ENCODE assay signal across 1 cellular context in the genomic region with DNA sequence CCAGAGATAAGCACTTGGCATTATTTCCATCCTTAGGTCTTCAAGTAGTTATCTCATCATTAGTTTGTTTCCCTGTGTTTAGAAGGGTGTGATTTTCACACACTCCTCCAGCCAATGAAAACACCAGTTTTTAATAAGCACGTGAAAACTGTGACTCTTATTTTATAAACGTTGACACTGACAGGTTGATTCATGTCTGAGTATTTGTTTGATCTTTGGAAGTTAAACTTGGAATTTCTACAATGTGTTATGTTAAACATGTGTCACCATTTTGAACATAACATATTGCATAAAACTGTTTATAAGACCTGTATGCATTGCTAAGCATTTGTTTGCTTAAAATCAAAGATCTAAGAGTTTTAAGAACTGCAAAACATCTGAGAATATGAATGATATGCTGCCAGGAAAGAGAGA.
A peak's percentile ranks its signal among the peaks of the same experiment; 100 is the strongest.
TF ChIP-seq lines count a peak whose summit lies in the region.

No MANE protein-coding gene starts in this region.

TF ChIP-seq in HepG2, 621 proteins besides CTCF, POLR2A, EP300 and RAD21 (continued from another document and continues in another):
- TF ChIP-seq AKNA (CRISPR knock-in tag; IDR thresholded peaks at IDR 0.05; ENCODE audit: borderline replicate concordance) (no peak), FOXJ3 (CRISPR knock-in tag; IDR thresholded peaks at IDR 0.05; ENCODE audit: borderline replicate concordance) (peak; percentile 50; the same call in 1 of the 2 replicates), ZGPAT (CRISPR knock-in tag; IDR thresholded peaks at IDR 0.05) (peak; percentile 64; the same call in 1 of the 2 replicates), TBX3 (IDR thresholded peaks at IDR 0.05; ENCODE audit: borderline replicate concordance) (peak; percentile 95), KAT8 (CRISPR knock-in tag; IDR thresholded peaks at IDR 0.05) (peak; percentile 17; the same call in 1 of the 2 replicates), WIZ (CRISPR knock-in tag; IDR thresholded peaks at IDR 0.05) (no peak), MED8 (CRISPR knock-in tag; IDR thresholded peaks at IDR 0.05; ENCODE audit: insufficient replicate concordance) (no peak), FOXA1 (IDR thresholded peaks at IDR 0.05) (peak; percentile 71; the same call in 1 of the 2 replicates), FOXA1 (CRISPR knock-in tag; IDR thresholded peaks at IDR 0.05) (peak; percentile 64; the same call in 1 of the 2 replicates), CHCHD3 (CRISPR knock-in tag; IDR thresholded peaks at IDR 0.05) (no peak), ZKSCAN8 (CRISPR knock-in tag; IDR thresholded peaks at IDR 0.05; ENCODE audit: borderline replicate concordance) (peak; percentile 68; the same call in 1 of the 2 replicates), TAF1 (CRISPR knock-in tag; IDR thresholded peaks at IDR 0.05) (no peak), MTA3 (CRISPR knock-in tag; IDR thresholded peaks at IDR 0.05) (no peak), HNF4A (CRISPR knock-in tag; IDR thresholded peaks at IDR 0.05) (peak; percentile 46), TFAP4 (IDR thresholded peaks at IDR 0.05; ENCODE audit: borderline replicate concordance, low read depth) (0 out of 2 replicates have a peak, but pooled peaks have one; percentile 22), RBFOX2 (IDR thresholded peaks at IDR 0.05; ENCODE audit: low read depth, low read length) (no peak), ZNF138 (CRISPR knock-in tag; IDR thresholded peaks at IDR 0.05; ENCODE audit: low read depth) (no peak), MAFK (conservative IDR thresholded peaks at IDR 0.05 in 1 of 2, IDR thresholded peaks at IDR 0.05 in 1 of 2; ENCODE audit: low read length in 2 of 2) (0 out of 4 replicates have a peak, but pooled peaks of 1 of the 2 experiments have one; percentile 0), FOXA3 (CRISPR knock-in tag; IDR thresholded peaks at IDR 0.05) (peak; percentile 83), TEAD3 (CRISPR knock-in tag; optimal IDR thresholded peaks at IDR 0.05; ENCODE audit: borderline replicate concordance) (peak; percentile 38), ZNF607 (CRISPR knock-in tag; IDR thresholded peaks at IDR 0.05; ENCODE audit: borderline replicate concordance) (no peak), SAFB2 (CRISPR knock-in tag; IDR thresholded peaks at IDR 0.05; ENCODE audit: borderline replicate concordance, low read depth) (no peak), FOSL2 (CRISPR knock-in tag; IDR thresholded peaks at IDR 0.05) (peak; percentile 47; the same call in 1 of the 2 replicates), ZNF503 (CRISPR knock-in tag; IDR thresholded peaks at IDR 0.05) (peak; percentile 61; the same call in 1 of the 2 replicates), ZNF737 (CRISPR knock-in tag; IDR thresholded peaks at IDR 0.05; ENCODE audit: borderline replicate concordance) (no peak), CREM (IDR thresholded peaks at IDR 0.05) (peak; percentile 76), CREM (CRISPR knock-in tag; IDR thresholded peaks at IDR 0.05) (no peak), NFIC (IDR thresholded peaks at IDR 0.05; ENCODE audit: low read length) (peak; percentile 89), KLF11 (CRISPR knock-in tag; IDR thresholded peaks at IDR 0.05) (peak; percentile 44; the same call in 1 of the 2 replicates)
- TF ChIP-seq, protein P1, sequence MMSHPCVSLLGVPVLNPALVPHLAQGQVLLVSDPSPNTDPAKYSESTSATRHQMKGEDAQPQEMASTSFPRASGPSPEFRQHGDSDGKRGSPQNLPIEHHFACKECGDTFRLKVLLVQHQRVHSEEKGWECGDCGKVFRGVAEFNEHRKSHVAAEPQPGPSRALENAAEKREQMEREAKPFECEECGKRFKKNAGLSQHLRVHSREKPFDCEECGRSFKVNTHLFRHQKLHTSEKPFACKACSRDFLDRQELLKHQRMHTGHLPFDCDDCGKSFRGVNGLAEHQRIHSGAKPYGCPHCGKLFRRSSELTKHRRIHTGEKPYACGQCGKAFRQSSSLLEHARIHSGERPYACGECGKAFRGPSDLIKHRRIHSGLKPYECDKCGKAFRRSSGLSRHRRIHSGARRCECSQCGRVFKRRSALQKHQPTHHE (CRISPR knock-in tag; IDR thresholded peaks at IDR 0.05; ENCODE audit: borderline replicate concordance) = no peak
- TF ChIP-seq, protein P2, sequence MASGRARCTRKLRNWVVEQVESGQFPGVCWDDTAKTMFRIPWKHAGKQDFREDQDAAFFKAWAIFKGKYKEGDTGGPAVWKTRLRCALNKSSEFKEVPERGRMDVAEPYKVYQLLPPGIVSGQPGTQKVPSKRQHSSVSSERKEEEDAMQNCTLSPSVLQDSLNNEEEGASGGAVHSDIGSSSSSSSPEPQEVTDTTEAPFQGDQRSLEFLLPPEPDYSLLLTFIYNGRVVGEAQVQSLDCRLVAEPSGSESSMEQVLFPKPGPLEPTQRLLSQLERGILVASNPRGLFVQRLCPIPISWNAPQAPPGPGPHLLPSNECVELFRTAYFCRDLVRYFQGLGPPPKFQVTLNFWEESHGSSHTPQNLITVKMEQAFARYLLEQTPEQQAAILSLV (CRISPR knock-in tag; IDR thresholded peaks at IDR 0.05; ENCODE audit: borderline replicate concordance) = no peak
- TF ChIP-seq, protein P3, sequence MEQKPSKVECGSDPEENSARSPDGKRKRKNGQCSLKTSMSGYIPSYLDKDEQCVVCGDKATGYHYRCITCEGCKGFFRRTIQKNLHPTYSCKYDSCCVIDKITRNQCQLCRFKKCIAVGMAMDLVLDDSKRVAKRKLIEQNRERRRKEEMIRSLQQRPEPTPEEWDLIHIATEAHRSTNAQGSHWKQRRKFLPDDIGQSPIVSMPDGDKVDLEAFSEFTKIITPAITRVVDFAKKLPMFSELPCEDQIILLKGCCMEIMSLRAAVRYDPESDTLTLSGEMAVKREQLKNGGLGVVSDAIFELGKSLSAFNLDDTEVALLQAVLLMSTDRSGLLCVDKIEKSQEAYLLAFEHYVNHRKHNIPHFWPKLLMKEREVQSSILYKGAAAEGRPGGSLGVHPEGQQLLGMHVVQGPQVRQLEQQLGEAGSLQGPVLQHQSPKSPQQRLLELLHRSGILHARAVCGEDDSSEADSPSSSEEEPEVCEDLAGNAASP (CRISPR knock-in tag; IDR thresholded peaks at IDR 0.05; ENCODE audit: borderline replicate concordance) = 0 out of 2 replicates have a peak, but pooled peaks have one; percentile 17
- TF ChIP-seq, protein P4, sequence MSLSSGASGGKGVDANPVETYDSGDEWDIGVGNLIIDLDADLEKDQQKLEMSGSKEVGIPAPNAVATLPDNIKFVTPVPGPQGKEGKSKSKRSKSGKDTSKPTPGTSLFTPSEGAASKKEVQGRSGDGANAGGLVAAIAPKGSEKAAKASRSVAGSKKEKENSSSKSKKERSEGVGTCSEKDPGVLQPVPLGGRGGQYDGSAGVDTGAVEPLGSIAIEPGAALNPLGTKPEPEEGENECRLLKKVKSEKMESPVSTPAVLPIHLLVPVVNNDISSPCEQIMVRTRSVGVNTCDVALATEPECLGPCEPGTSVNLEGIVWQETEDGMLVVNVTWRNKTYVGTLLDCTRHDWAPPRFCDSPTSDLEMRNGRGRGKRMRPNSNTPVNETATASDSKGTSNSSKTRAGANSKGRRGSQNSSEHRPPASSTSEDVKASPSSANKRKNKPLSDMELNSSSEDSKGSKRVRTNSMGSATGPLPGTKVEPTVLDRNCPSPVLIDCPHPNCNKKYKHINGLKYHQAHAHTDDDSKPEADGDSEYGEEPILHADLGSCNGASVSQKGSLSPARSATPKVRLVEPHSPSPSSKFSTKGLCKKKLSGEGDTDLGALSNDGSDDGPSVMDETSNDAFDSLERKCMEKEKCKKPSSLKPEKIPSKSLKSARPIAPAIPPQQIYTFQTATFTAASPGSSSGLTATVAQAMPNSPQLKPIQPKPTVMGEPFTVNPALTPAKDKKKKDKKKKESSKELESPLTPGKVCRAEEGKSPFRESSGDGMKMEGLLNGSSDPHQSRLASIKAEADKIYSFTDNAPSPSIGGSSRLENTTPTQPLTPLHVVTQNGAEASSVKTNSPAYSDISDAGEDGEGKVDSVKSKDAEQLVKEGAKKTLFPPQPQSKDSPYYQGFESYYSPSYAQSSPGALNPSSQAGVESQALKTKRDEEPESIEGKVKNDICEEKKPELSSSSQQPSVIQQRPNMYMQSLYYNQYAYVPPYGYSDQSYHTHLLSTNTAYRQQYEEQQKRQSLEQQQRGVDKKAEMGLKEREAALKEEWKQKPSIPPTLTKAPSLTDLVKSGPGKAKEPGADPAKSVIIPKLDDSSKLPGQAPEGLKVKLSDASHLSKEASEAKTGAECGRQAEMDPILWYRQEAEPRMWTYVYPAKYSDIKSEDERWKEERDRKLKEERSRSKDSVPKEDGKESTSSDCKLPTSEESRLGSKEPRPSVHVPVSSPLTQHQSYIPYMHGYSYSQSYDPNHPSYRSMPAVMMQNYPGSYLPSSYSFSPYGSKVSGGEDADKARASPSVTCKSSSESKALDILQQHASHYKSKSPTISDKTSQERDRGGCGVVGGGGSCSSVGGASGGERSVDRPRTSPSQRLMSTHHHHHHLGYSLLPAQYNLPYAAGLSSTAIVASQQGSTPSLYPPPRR (CRISPR knock-in tag; IDR thresholded peaks at IDR 0.05; ENCODE audit: borderline replicate concordance) = peak; percentile 51; the same call in 1 of the 2 replicates
